In the genomic region with DNA sequence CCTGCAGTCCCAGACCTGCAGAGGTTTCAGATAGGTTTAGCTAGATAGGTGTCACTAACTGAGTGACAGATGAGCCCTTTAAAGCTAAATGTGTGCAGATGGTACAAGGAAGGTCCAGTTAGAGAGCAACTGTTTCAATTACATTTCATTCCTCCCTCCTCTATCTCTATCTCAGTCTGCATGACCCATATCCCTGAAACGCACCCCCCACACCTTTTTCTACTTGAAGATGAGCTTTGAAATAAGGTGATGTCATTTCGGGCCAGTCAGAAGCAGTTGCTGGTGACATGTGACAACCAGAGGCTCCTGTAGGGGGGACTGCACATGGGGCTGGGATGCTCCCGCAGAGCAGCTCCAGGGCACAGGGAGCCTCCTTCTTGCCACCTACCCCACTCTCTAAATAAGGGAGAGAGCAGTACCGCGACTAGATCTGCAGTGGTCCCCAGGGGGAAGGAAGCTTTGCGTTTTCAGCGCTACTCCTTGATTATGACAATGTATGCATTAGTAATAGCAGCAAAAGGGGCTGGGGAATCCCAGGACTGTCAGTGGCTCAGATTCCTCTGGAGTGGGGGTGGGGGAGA, we compare ENCODE assay signal across 1 cellular context.
TF ChIP-seq lines count a peak whose summit lies in the region.

No MANE protein-coding gene starts in this region.

TF ChIP-seq in H1, 55 proteins besides CTCF, POLR2A, EP300 and RAD21:
- TF ChIP-seq SP1 (IDR thresholded peaks at IDR 0.05; ENCODE audit: low read depth, low read length): no peak
- TF ChIP-seq CHD2 (IDR thresholded peaks at IDR 0.05; ENCODE audit: low read length): no peak
- no peak for TF ChIP-seq CTBP2 (IDR thresholded peaks at IDR 0.05; ENCODE audit: borderline replicate concordance, insufficient read depth, insufficient read length, low read length)
- no peak for TF ChIP-seq GTF2F1 (IDR thresholded peaks at IDR 0.05; ENCODE audit: borderline replicate concordance, low read depth, low read length)
- no peak for TF ChIP-seq TAF1 (IDR thresholded peaks at IDR 0.05; ENCODE audit: low read depth, low read length)
- TF ChIP-seq, protein P1, sequence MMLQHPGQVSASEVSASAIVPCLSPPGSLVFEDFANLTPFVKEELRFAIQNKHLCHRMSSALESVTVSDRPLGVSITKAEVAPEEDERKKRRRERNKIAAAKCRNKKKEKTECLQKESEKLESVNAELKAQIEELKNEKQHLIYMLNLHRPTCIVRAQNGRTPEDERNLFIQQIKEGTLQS (IDR thresholded peaks at IDR 0.05; ENCODE audit: insufficient read depth, low read depth, low read length): no peak
- TF ChIP-seq SP4 (IDR thresholded peaks at IDR 0.05; ENCODE audit: low read length): no peak
- no peak for TF ChIP-seq RNF2 (IDR thresholded peaks at IDR 0.05; ENCODE audit: borderline replicate concordance, low read depth, low read length, missing control alignments, poor library complexity, severe bottlenecking)
- no peak for TF ChIP-seq SRF (IDR thresholded peaks at IDR 0.05; ENCODE audit: low read depth, low read length)
- TF ChIP-seq RFX5 (IDR thresholded peaks at IDR 0.05; ENCODE audit: borderline replicate concordance, low read depth, low read length): no peak
- no peak for TF ChIP-seq RBBP5 (IDR thresholded peaks at IDR 0.05; ENCODE audit: borderline replicate concordance, low read depth, low read length)
- TF ChIP-seq BRCA1 (IDR thresholded peaks at IDR 0.05; ENCODE audit: low read depth, low read length): no peak
- no peak for TF ChIP-seq HDAC6 (IDR thresholded peaks at IDR 0.05; ENCODE audit: low read depth, low read length)
- no peak for TF ChIP-seq ASH2L (IDR thresholded peaks at IDR 0.05; ENCODE audit: low read length)
- no peak for TF ChIP-seq CHD1 (IDR thresholded peaks at IDR 0.05; ENCODE audit: low read depth, low read length)
- no peak for TF ChIP-seq ATF2 (IDR thresholded peaks at IDR 0.05; ENCODE audit: low read length)
